Comparison of ENCODE assay signal across 18 cellular contexts in genomic region chrX:10859353-10859752, GRCh38.
"Had no signal": no experiment of that assay in that cellular context is flagged by ENCODE, and none has a peak within 500 bp of the region (broad histone marks: within the 10 kb centered on the region; RNA-seq: fewer than 3 reads in every experiment).

No MANE protein-coding gene starts in this region.

- ATAC-seq: activated CD8-positive, alpha-beta T cell treated with anti-CD3 and anti-CD28 coated beads, Interleukin-2, amount 10 ng/mL, durations not matched to agents 7 days and 5 days; activated T-cell treated with anti-CD3 and anti-CD28 coated beads, Interleukin-2, amount 50 U/mL, for 4 hours; lower lobe of right lung; naive thymus-derived CD8-positive, alpha-beta T cell; psoas muscle; right cardiac atrium; stimulated activated naive CD8-positive, alpha-beta T cell treated with anti-CD3 and anti-CD28 coated beads, Interleukin-15, amount 100 ng/mL, for 72 hours had no signal

- H3K27ac Mint-ChIP-seq: activated CD4-positive, alpha-beta T cell treated with anti-CD3 and anti-CD28 coated beads, Interleukin-2, amount 10 ng/mL, durations not matched to agents 24 days and 14 days; activated CD8-positive, alpha-beta T cell treated with anti-CD3 and anti-CD28 coated beads, Interleukin-2, amount 10 ng/mL, durations not matched to agents 7 days and 5 days; activated naive CD4-positive, alpha-beta T cell treated with anti-CD3 and anti-CD28 coated beads, Interleukin-2, amount 50 U/mL, for 24 hours; naive thymus-derived CD8-positive, alpha-beta T cell; stimulated activated naive CD8-positive, alpha-beta T cell treated with anti-CD3 and anti-CD28 coated beads, Interleukin-15, amount 100 ng/mL, for 72 hours had no signal

- DNase-seq: activated CD4-positive, alpha-beta T cell treated with anti-CD3 and anti-CD28 coated beads, Interleukin-2, amount 10 ng/mL, durations not matched to agents 24 days and 14 days; activated CD8-positive, alpha-beta memory T cell treated with anti-CD3 and anti-CD28 coated beads, Interleukin-2, amount 50 U/mL, for 4 hours; activated CD8-positive, alpha-beta T cell treated with anti-CD3 and anti-CD28 coated beads, Interleukin-2, amount 10 ng/mL, durations not matched to agents 7 days and 5 days; activated T-cell treated with anti-CD3 and anti-CD28 coated beads, Interleukin-2, amount 50 U/mL, for 4 hours; colonic mucosa; foreskin melanocyte; glutamatergic neuron; hypothalamus; islet precursor cell; lower lobe of right lung; naive thymus-derived CD8-positive, alpha-beta T cell; ovary; psoas muscle; right cardiac atrium; stimulated activated naive CD8-positive, alpha-beta T cell treated with anti-CD3 and anti-CD28 coated beads, Interleukin-15, amount 100 ng/mL, for 72 hours; trophoblast cell had no signal

- H3K4me1 Mint-ChIP-seq: activated CD4-positive, alpha-beta T cell treated with anti-CD3 and anti-CD28 coated beads, Interleukin-2, amount 10 ng/mL, durations not matched to agents 24 days and 14 days; activated naive CD4-positive, alpha-beta T cell treated with anti-CD3 and anti-CD28 coated beads, Interleukin-2, amount 50 U/mL, for 24 hours; central memory CD8-positive, alpha-beta T cell; naive thymus-derived CD8-positive, alpha-beta T cell; stimulated activated naive CD8-positive, alpha-beta T cell treated with anti-CD3 and anti-CD28 coated beads, Interleukin-15, amount 100 ng/mL, for 72 hours had no signal

- H3K9me3 Mint-ChIP-seq: activated CD4-positive, alpha-beta T cell treated with anti-CD3 and anti-CD28 coated beads, Interleukin-2, amount 10 ng/mL, durations not matched to agents 24 days and 14 days; activated naive CD4-positive, alpha-beta T cell treated with anti-CD3 and anti-CD28 coated beads, Interleukin-2, amount 50 U/mL, for 24 hours; activated T-cell treated with anti-CD3 and anti-CD28 coated beads, Interleukin-2, amount 50 U/mL, for 4 hours; stimulated activated naive CD8-positive, alpha-beta T cell treated with anti-CD3 and anti-CD28 coated beads, Interleukin-15, amount 100 ng/mL, for 72 hours had no signal

- H3K4me3 Mint-ChIP-seq: activated CD4-positive, alpha-beta T cell treated with anti-CD3 and anti-CD28 coated beads, Interleukin-2, amount 10 ng/mL, durations not matched to agents 24 days and 14 days; activated CD8-positive, alpha-beta T cell treated with anti-CD3 and anti-CD28 coated beads, Interleukin-2, amount 10 ng/mL, durations not matched to agents 7 days and 5 days; activated naive CD4-positive, alpha-beta T cell treated with anti-CD3 and anti-CD28 coated beads, Interleukin-2, amount 50 U/mL, for 24 hours; activated T-cell treated with anti-CD3 and anti-CD28 coated beads, Interleukin-2, amount 50 U/mL, for 4 hours; central memory CD8-positive, alpha-beta T cell; naive thymus-derived CD8-positive, alpha-beta T cell; stimulated activated naive CD8-positive, alpha-beta T cell treated with anti-CD3 and anti-CD28 coated beads, Interleukin-15, amount 100 ng/mL, for 72 hours had no signal

- H3K27me3 Mint-ChIP-seq: activated CD4-positive, alpha-beta T cell treated with anti-CD3 and anti-CD28 coated beads, Interleukin-2, amount 10 ng/mL, durations not matched to agents 24 days and 14 days; activated naive CD4-positive, alpha-beta T cell treated with anti-CD3 and anti-CD28 coated beads, Interleukin-2, amount 50 U/mL, for 24 hours; central memory CD8-positive, alpha-beta T cell; naive thymus-derived CD8-positive, alpha-beta T cell; stimulated activated naive CD8-positive, alpha-beta T cell treated with anti-CD3 and anti-CD28 coated beads, Interleukin-15, amount 100 ng/mL, for 72 hours had no signal

- H3K36me3 Mint-ChIP-seq: activated naive CD4-positive, alpha-beta T cell treated with anti-CD3 and anti-CD28 coated beads, Interleukin-2, amount 50 U/mL, for 24 hours; naive thymus-derived CD8-positive, alpha-beta T cell had no signal
